10 cellular contexts compared by ENCODE assay signal in genomic region chr12:27824126-27824842, GRCh38. TPM values are rescaled to one million over a fixed set of nuclear protein-coding genes. Genes with fewer than 3 reads are reported as not detected.
DNase-seq lines count a peak whose midpoint lies in the region; ATAC-seq and TF ChIP-seq lines count a peak whose summit lies in the region.
"Had no signal": no experiment of that assay in that cellular context is flagged by ENCODE, and none has a peak within 500 bp of the region (broad histone marks: within the 10 kb centered on the region; RNA-seq: fewer than 3 reads in every experiment).

No MANE protein-coding gene starts in this region.

- no peaks in the 10 kb centered on the region for H3K9me3 Mint-ChIP-seq in activated naive CD4-positive, alpha-beta T cell treated with anti-CD3 and anti-CD28 coated beads, Interleukin-2, amount 10 ng/mL, durations not matched to agents 7 days and 5 days

- WGBS in thyroid gland, 2 donors, result 52 to 55% methylated on average over 12 of the region's 12 CpGs

- H3K27me3 ChIP-seq in Peyer's patch, result no peaks in the 10 kb centered on the region
- no peaks in the 10 kb centered on the region for H3K27me3 ChIP-seq in H7 (ENCODE audit: control insufficient read depth, insufficient read depth, low read length)
- H3K27me3 ChIP-seq in thyroid gland, result no peaks in the 10 kb centered on the region

- TF ChIP-seq POLR2A in Peyer's patch (IDR thresholded peaks at IDR 0.05) (no peak), thyroid gland (IDR thresholded peaks at IDR 0.05) (no peak)

- H3K36me3 ChIP-seq in Peyer's patch, result no peaks in the 10 kb centered on the region
- no peaks in the 10 kb centered on the region for H3K36me3 ChIP-seq in H7 (replicated peaks; ENCODE audit: control insufficient read depth, insufficient read depth, low read length)
- H3K36me3 ChIP-seq in thyroid gland, result no peaks in the 10 kb centered on the region

- no peaks in the 10 kb centered on the region for H3K36me3 Mint-ChIP-seq in activated naive CD4-positive, alpha-beta T cell treated with anti-CD3 and anti-CD28 coated beads, Interleukin-2, amount 10 ng/mL, durations not matched to agents 7 days and 5 days

- H3K27ac ChIP-seq in Peyer's patch (peak overlapping the region in 1 of 4 donors; percentile 43), thyroid gland (no peak overlapping the region)

- H3K4me1 ChIP-seq in Peyer's patch (peaks cover 0 to 12% (median 2%) of the 10 kb centered on the region in 4 donors), thyroid gland (no peaks in the 10 kb centered on the region)

- peak; percentile 74 for ATAC-seq in GM19328 (IDR thresholded peaks at IDR 0.05; ENCODE audit: unreplicated experiment)
- ATAC-seq in HG02973 (IDR thresholded peaks at IDR 0.05; ENCODE audit: unreplicated experiment), result peak; percentile 59

- CTCF ChIA-PET in activated naive CD4-positive, alpha-beta T cell treated with anti-CD3 and anti-CD28 coated beads, Interleukin-2, amount 10 ng/mL, durations not matched to agents 7 days and 5 days (lab: Charles Lee), result interaction anchor here (0.7 to 6.0 kb wide), 2 partner anchors 88 to 116 kb away, joined by 3 to 106 read pairs; no protein-coding TSS in a partner anchor

- H3K27me3 Mint-ChIP-seq in activated naive CD4-positive, alpha-beta T cell treated with anti-CD3 and anti-CD28 coated beads, Interleukin-2, amount 10 ng/mL, durations not matched to agents 7 days and 5 days, result peaks cover 9% of the 10 kb centered on the region

- DNase-seq in GM12864 (ENCODE audit: low read depth) (peak; percentile 63), Peyer's patch (peak in 2 of 3 donors; percentile 64 to 65), H7 (no peak), thyroid gland (no peak), AG08396 (ENCODE audit: low spot score) (no peak)
- no peak for DNase-seq in activated naive CD4-positive, alpha-beta T cell treated with anti-CD3 and anti-CD28 coated beads, Interleukin-2, amount 10 ng/mL, durations not matched to agents 7 days and 5 days
- DNase-seq: KG1 had no signal

- H3K4me3 ChIP-seq in GM12864 (ENCODE audit: low read depth, low read length) (no peak overlapping the region; the same call in 1 of the 2 replicates), Peyer's patch (no peak overlapping the region), H7 (ENCODE audit: insufficient read depth, low read depth, low read length) (no peak overlapping the region), thyroid gland (replicated peaks in 1 of 3) (no peak overlapping the region)

- intact Hi-C loops in thyroid gland (cut with DNase I), result no loop called here

- H3K9me3 ChIP-seq in Peyer's patch (no peaks in the 10 kb centered on the region), thyroid gland (no peaks in the 10 kb centered on the region)

- H3K4me1 Mint-ChIP-seq in activated naive CD4-positive, alpha-beta T cell treated with anti-CD3 and anti-CD28 coated beads, Interleukin-2, amount 10 ng/mL, durations not matched to agents 7 days and 5 days, result peaks cover 37% of the 10 kb centered on the region

- TF ChIP-seq CTCF in GM12864 (IDR thresholded peaks at IDR 0.05; ENCODE audit: low read depth, low read length, missing control alignments), result no peak
- TF ChIP-seq CTCF in Peyer's patch (IDR thresholded peaks at IDR 0.05), result no peak
- TF ChIP-seq CTCF in thyroid gland (IDR thresholded peaks at IDR 0.05), result no peak

- no peak overlapping the region for H3K27ac Mint-ChIP-seq in activated naive CD4-positive, alpha-beta T cell treated with anti-CD3 and anti-CD28 coated beads, Interleukin-2, amount 10 ng/mL, durations not matched to agents 7 days and 5 days

- H3K4me3 Mint-ChIP-seq in activated naive CD4-positive, alpha-beta T cell treated with anti-CD3 and anti-CD28 coated beads, Interleukin-2, amount 10 ng/mL, durations not matched to agents 7 days and 5 days, result no peak overlapping the region

RNA-seq across cellular contexts. Expression of gene MANSC4, which starts 44.2 kb away (rescaled TPM):
- total RNA-seq in Peyer's patch (not detected), thyroid gland (not detected)
- not detected in 2 replicates for total RNA-seq in H7 (2014; rRNA removed; shearing (Covaris generic))
- total RNA-seq: astrocyte had no signal

RNA-seq across cellular contexts. Expression of gene KLHL42, which starts 44.3 kb away (rescaled TPM):
- total RNA-seq in Peyer's patch, result 10 to 100 TPM; 16.5 to 30.4 (median 23.9) TPM
- 12.5 and 15.6 TPM in 2 replicates for total RNA-seq in H7 (2014; rRNA removed; shearing (Covaris generic))
- total RNA-seq in thyroid gland, result 10 to 100 TPM; 18.8 to 43.9 (median 22.7) TPM

Comparison
In these comparisons a context has a peak if more than half of its experiments do, and no peak if none do; other contexts are left out.
1. DNase-seq: peak in GM12864 (single experiment) and Peyer's patch (2 of 3); none in H7 (single experiment), thyroid gland (0 of 2), AG08396 (single experiment) and activated naive CD4-positive, alpha-beta T cell treated with anti-CD3 and anti-CD28 coated beads, Interleukin-2, amount 10 ng/mL, durations not matched to agents 7 days and 5 days (single experiment).